Comparison of ENCODE assay signal across 24 cellular contexts in genomic region chr6:85561750-85562357, GRCh38. TPM values are rescaled to one million over a fixed set of nuclear protein-coding genes. Genes with fewer than 3 reads are reported as not detected.
DNase-seq lines count a peak whose midpoint lies in the region; ATAC-seq and TF ChIP-seq lines count a peak whose summit lies in the region.
"Had no signal": no experiment of that assay in that cellular context is flagged by ENCODE, and none has a peak within 500 bp of the region (broad histone marks: within the 10 kb centered on the region; RNA-seq: fewer than 3 reads in every experiment).

No MANE protein-coding gene starts in this region.

- peak; percentile 30 for DNase-seq in CD1c-positive myeloid dendritic cell (ENCODE audit: extremely low spot score)
- DNase-seq in HT1080 (ENCODE audit: low read depth): peak; percentile 45
- no peak for DNase-seq in adipocyte (ENCODE audit: low read depth)
- peak; percentile 65 to 69 for DNase-seq in foreskin fibroblast
- no peak for DNase-seq in cerebellar cortex (ENCODE audit: low spot score)
- DNase-seq in NCI-H2196 treated with DMSO at 0.1 percent for 48 hours (lab: John Stamatoyannopoulos, UW; ENCODE audit: unreplicated experiment): no peak
- DNase-seq: activated CD4-positive, alpha-beta memory T cell treated with anti-CD3 and anti-CD28 coated beads for 36 hours; Caco-2; cerebellar nuclear complex; DMS79 treated with DMSO at 0.1 percent for 48 hours; islet precursor cell; KBM-7; NCI-H1048; NCI-H187; NCI-H2227 treated with DMSO at 0.1 percent for 48 hours; NCI-H82; stimulated activated CD4-positive, alpha-beta T cell treated with anti-CD3 and anti-CD28 coated beads, Interleukin-4, amount 100 ng/mL, for 4 hours; stimulated activated naive CD4-positive, alpha-beta T cell treated with Interleukin-2 at 50 U/mL for 16 hours had no signal

- no peaks in the 10 kb centered on the region for H3K27me3 ChIP-seq in adipocyte (replicated peaks; ENCODE audit: control insufficient read depth, insufficient read depth, low read length)
- H3K27me3 ChIP-seq: right atrium auricular region, vagina had no signal

- TF ChIP-seq CTCF in foreskin fibroblast (IDR thresholded peaks at IDR 0.05; ENCODE audit: low read depth, low read length): no peak

- peak overlapping the region; percentile 27 for H3K9ac ChIP-seq in adipocyte (ENCODE audit: low read length)
- H3K9ac ChIP-seq: parathyroid adenoma had no signal

- peaks cover 8% of the 10 kb centered on the region for H3K4me1 ChIP-seq in adipocyte (ENCODE audit: control insufficient read depth, insufficient read depth, low read length)
- H3K4me1 ChIP-seq: Caco-2, parathyroid adenoma, right atrium auricular region, vagina had no signal

- H3K36me3 ChIP-seq in adipocyte (ENCODE audit: control insufficient read depth, insufficient read depth, low read length, severe bottlenecking): peaks cover 27% of the 10 kb centered on the region

- H3K9me3 ChIP-seq in adipocyte (ENCODE audit: control insufficient read depth, low read length): no peaks in the 10 kb centered on the region
- H3K9me3 ChIP-seq: Caco-2, right atrium auricular region, thoracic aorta, vagina had no signal

- H3K4me3 ChIP-seq in adipocyte (ENCODE audit: low read length): no peak overlapping the region
- no peak overlapping the region for H3K4me3 ChIP-seq in foreskin fibroblast (ENCODE audit: low read depth in 1 of 2, low read length in 2 of 2)
- H3K4me3 ChIP-seq: right atrium auricular region, thoracic aorta, vagina had no signal

- ATAC-seq in GM18907 (IDR thresholded peaks at IDR 0.05; ENCODE audit: unreplicated experiment) (no peak), GM19324 (IDR thresholded peaks at IDR 0.05; ENCODE audit: low FRiP score, unreplicated experiment) (no peak)

RNA-seq across cellular contexts. Expression of gene SNX14, which starts 31.8 kb away (rescaled TPM):
- total RNA-seq in HT1080 (2014; rRNA removed; shearing (Covaris generic)): 86.3 and 87.8 TPM in 2 replicates
- 68.1 and 84.2 TPM in 2 replicates for polyA plus RNA-seq in HT1080 (2015; cell fraction: cytosol; rRNA removed)
- polyA plus RNA-seq in HT1080 (2015; cell fraction: nucleus; rRNA removed): 223 and 232 TPM in 2 replicates

Comparison
In these comparisons a context has a peak if more than half of its experiments do, and no peak if none do; other contexts are left out.
1. DNase-seq: peak in CD1c-positive myeloid dendritic cell (single experiment), HT1080 (single experiment) and foreskin fibroblast (2 of 2); none in adipocyte (single experiment), cerebellar cortex (single experiment) and NCI-H2196 treated with DMSO at 0.1 percent for 48 hours (single experiment).